In the genomic region with DNA sequence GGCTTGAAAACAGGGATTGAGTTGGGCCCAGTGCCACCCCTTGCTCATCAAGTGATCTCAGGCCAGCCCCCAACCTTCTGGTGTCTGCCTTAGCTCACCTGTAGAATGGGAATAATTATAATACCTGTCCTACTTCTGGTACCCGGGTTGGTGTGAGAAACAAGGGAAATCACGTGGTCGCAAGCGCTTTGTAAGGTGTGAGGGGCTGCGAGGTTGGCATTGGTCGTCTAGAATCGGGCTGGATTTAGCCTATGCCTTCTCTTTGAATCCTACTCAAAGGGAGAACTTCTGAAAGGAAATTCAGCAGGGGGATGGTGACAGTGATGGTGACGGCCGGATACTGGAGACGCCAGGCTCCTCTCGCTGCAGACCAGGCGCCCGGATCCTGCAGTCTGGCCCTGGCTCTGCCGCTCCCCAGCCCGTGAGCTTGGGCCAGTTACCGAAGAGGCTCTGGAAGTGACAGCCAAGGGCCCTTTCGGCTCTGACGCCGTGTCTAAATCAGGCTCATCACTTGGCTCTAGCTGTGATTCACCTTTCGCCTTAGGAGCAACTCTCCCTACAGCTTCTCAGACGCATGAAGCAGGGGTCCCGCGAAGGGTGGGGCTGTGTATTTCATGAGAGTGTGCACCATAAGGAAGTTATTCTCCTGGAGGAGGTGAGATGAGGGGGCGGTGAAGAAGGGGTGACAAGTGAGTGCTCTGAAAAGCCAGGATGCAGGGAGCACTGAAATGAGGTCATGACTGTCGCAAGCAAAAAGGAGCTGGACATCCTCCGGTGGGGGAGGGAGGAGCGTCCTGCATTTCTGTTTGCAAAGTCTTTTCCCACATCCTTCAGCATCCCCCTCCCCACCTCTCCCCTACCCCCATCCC, we compare ENCODE assay signal across 9 cellular contexts. TPM values are rescaled to one million over a fixed set of nuclear protein-coding genes. Genes with fewer than 3 reads are reported as not detected.
A peak's percentile ranks its signal among the peaks of the same experiment; 100 is the strongest.
DNase-seq lines count a peak whose midpoint lies in the region; ATAC-seq and FAIRE-seq lines count a peak whose summit lies in the region.
"Had no signal": no experiment of that assay in that cellular context is flagged by ENCODE, and none has a peak within 500 bp of the region (broad histone marks: within the 10 kb centered on the region; RNA-seq: fewer than 3 reads in every experiment).

No MANE protein-coding gene starts in this region.

- H3K9me3 Mint-ChIP-seq in activated naive CD4-positive, alpha-beta T cell treated with anti-CD3 and anti-CD28 coated beads, Interleukin-2, amount 10 ng/mL, durations not matched to agents 7 days and 5 days: no peaks in the 10 kb centered on the region

- DNase-seq in activated naive CD4-positive, alpha-beta T cell treated with anti-CD3 and anti-CD28 coated beads, Interleukin-2, amount 10 ng/mL, durations not matched to agents 7 days and 5 days: no peak
- no peak for DNase-seq in activated naive CD4-positive, alpha-beta T cell (lab: John Stamatoyannopoulos, UW)
- no peak for DNase-seq in urothelium cell line (ENCODE audit: low spot score)
- DNase-seq in activated effector memory CD4-positive, alpha-beta T cell treated with Interleukin-2 at 50 U/mL for 16 hours: no peak
- DNase-seq in COLO829 (ENCODE audit: low spot score): no peak

- H3K36me3 ChIP-seq in ectodermal cell (ENCODE audit: control insufficient read depth, insufficient read depth, low read length) (no peaks in the 10 kb centered on the region), muscle layer of colon (ENCODE audit: insufficient read depth, low read length) (no peaks in the 10 kb centered on the region)

- FAIRE-seq in urothelium cell line (lab: Jason Lieb, UNC): peak; percentile 27

- H3K4me1 Mint-ChIP-seq in activated naive CD4-positive, alpha-beta T cell treated with anti-CD3 and anti-CD28 coated beads, Interleukin-2, amount 10 ng/mL, durations not matched to agents 7 days and 5 days: peaks cover 24% of the 10 kb centered on the region

- H3K27ac ChIP-seq in ectodermal cell (ENCODE audit: insufficient read depth, low read depth, low read length, poor library complexity, severe bottlenecking): no peak overlapping the region
- H3K27ac ChIP-seq in muscle layer of colon (ENCODE audit: low read depth, low read length): peak overlapping the region; percentile 93
- H3K27ac ChIP-seq: VCaP had no signal

- peak overlapping the region; percentile 50 for H3K4me3 ChIP-seq in ectodermal cell (ENCODE audit: insufficient read depth, low read depth, low read length)
- H3K4me3 ChIP-seq in muscle layer of colon (ENCODE audit: low read depth in 1 of 2, low read length in 2 of 2): peak overlapping the region; percentile 30 to 45

- CTCF ChIA-PET in activated naive CD4-positive, alpha-beta T cell treated with anti-CD3 and anti-CD28 coated beads, Interleukin-2, amount 10 ng/mL, durations not matched to agents 7 days and 5 days (lab: Charles Lee): no interaction called here

- peaks cover 20% of the 10 kb centered on the region for H3K4me1 ChIP-seq in ectodermal cell (ENCODE audit: control insufficient read depth, insufficient read depth, low read length)
- peaks cover 26% of the 10 kb centered on the region for H3K4me1 ChIP-seq in muscle layer of colon (ENCODE audit: insufficient read depth, low read length)

- no peak for ATAC-seq in HG03565 (IDR thresholded peaks at IDR 0.05; ENCODE audit: unreplicated experiment)

- peaks cover 59% of the 10 kb centered on the region for H3K27me3 ChIP-seq in ectodermal cell (ENCODE audit: control insufficient read depth, insufficient read depth, low read length, poor library complexity, severe bottlenecking)
- peaks cover 4 to 11% of the 10 kb centered on the region in 2 donors for H3K27me3 ChIP-seq in muscle layer of colon (ENCODE audit: control insufficient read depth in 1 of 2, insufficient read depth in 2 of 2, low read length in 2 of 2)

- peaks cover 4% of the 10 kb centered on the region for H3K36me3 Mint-ChIP-seq in activated naive CD4-positive, alpha-beta T cell treated with anti-CD3 and anti-CD28 coated beads, Interleukin-2, amount 10 ng/mL, durations not matched to agents 7 days and 5 days

- H3K9ac ChIP-seq in muscle layer of colon (ENCODE audit: low read length): peak overlapping the region; percentile 20

- WGBS in ectodermal cell, 2 experiments: 12 to 14% methylated on average over 26 to 27 of the region's 27 CpGs

- peak overlapping the region; percentile 51 for H3K4me3 Mint-ChIP-seq in activated naive CD4-positive, alpha-beta T cell treated with anti-CD3 and anti-CD28 coated beads, Interleukin-2, amount 10 ng/mL, durations not matched to agents 7 days and 5 days

- H3K27me3 Mint-ChIP-seq in activated naive CD4-positive, alpha-beta T cell treated with anti-CD3 and anti-CD28 coated beads, Interleukin-2, amount 10 ng/mL, durations not matched to agents 7 days and 5 days: peaks cover 77% of the 10 kb centered on the region

- no peak overlapping the region for H3K27ac Mint-ChIP-seq in activated naive CD4-positive, alpha-beta T cell treated with anti-CD3 and anti-CD28 coated beads, Interleukin-2, amount 10 ng/mL, durations not matched to agents 7 days and 5 days

- H3K9me3 ChIP-seq in ectodermal cell (ENCODE audit: control insufficient read depth, low read length) (no peaks in the 10 kb centered on the region), muscle layer of colon (ENCODE audit: low read length) (no peaks in the 10 kb centered on the region)

RNA-seq across cellular contexts. Expression of a gene that starts 4.0 kb away (rescaled TPM):
- polyA plus RNA-seq in ectodermal cell (2013, experiment 1 of 4): 1.6 TPM
- polyA plus RNA-seq in ectodermal cell (2013, experiment 2 of 4): 2.4 TPM
- 2.6 TPM for polyA plus RNA-seq in ectodermal cell (2013, experiment 3 of 4)
- polyA plus RNA-seq in ectodermal cell (2013, experiment 4 of 4): 2.0 TPM
